Comparison of ENCODE assay signal across 19 cellular contexts in the genomic region with DNA sequence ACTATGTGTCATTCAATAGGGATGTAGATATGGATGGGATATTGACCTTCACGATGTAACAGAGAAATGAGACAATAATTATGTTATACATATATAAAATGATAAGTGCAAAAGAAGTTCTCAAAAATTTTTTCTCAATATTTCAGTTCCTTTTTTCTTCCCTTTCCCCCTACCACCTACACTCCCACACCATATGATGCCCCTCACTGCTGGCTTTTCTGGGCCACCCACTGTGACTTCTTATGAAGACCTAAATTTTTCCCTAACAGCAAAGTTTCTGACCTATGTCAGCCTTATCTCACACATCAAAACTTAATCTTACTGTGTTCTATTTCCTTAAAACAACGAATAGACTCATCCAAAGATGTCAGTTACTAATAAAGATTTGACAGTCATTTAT.
DNase-seq lines count a peak whose midpoint lies in the region; ATAC-seq, FAIRE-seq and TF ChIP-seq lines count a peak whose summit lies in the region.
"Had no signal": no experiment of that assay in that cellular context is flagged by ENCODE, and none has a peak within 500 bp of the region (broad histone marks: within the 10 kb centered on the region; RNA-seq: fewer than 3 reads in every experiment).

No MANE protein-coding gene starts in this region.

- DNase-seq in GM12891 (ENCODE audit: insufficient read length, low spot score) (no peak), NB4 (ENCODE audit: low read depth) (peak; percentile 24), GM12892 (ENCODE audit: insufficient read length) (no peak)
- DNase-seq: Calu3; CD4-positive, alpha-beta T cell; CD8-positive, alpha-beta memory T cell; COR-L47; DMS53; DMS79 treated with DMSO at 0.1 percent for 48 hours; GF-D8; GM23248; H7; HCEC 1CT had no signal

- no peaks in the 10 kb centered on the region for H3K27me3 Mint-ChIP-seq in stimulated activated memory B cell treated with anti-CD40 and anti-IgM and Interleukin-4, amounts not matched to agents 10 μg/mL and 1 μg/mL and 100 μg/mL, for 72 hours
- H3K27me3 Mint-ChIP-seq: CD4-positive, alpha-beta T cell had no signal

- no peak overlapping the region for H3K4me3 Mint-ChIP-seq in stimulated activated memory B cell treated with anti-CD40 and anti-IgM and Interleukin-4, amounts not matched to agents 10 μg/mL and 1 μg/mL and 100 μg/mL, for 72 hours
- H3K4me3 Mint-ChIP-seq: CD4-positive, alpha-beta T cell; CD8-positive, alpha-beta memory T cell had no signal

- no peak for FAIRE-seq in GM12891 (lab: Jason Lieb, UNC)
- FAIRE-seq in GM12892 (lab: Jason Lieb, UNC): no peak
- FAIRE-seq: GM18507, H1 had no signal

- peak overlapping the region; percentile 84 for H3K27ac Mint-ChIP-seq in stimulated activated memory B cell treated with anti-CD40 and anti-IgM and Interleukin-4, amounts not matched to agents 10 μg/mL and 1 μg/mL and 100 μg/mL, for 72 hours
- H3K27ac Mint-ChIP-seq: CD4-positive, alpha-beta T cell; CD8-positive, alpha-beta memory T cell had no signal

- no peaks in the 10 kb centered on the region for H3K36me3 Mint-ChIP-seq in stimulated activated memory B cell treated with anti-CD40 and anti-IgM and Interleukin-4, amounts not matched to agents 10 μg/mL and 1 μg/mL and 100 μg/mL, for 72 hours

- TF ChIP-seq CTCF in NB4 (IDR thresholded peaks at IDR 0.05; ENCODE audit: low read depth, low read length): no peak

- H3K9me3 Mint-ChIP-seq in stimulated activated memory B cell treated with anti-CD40 and anti-IgM and Interleukin-4, amounts not matched to agents 10 μg/mL and 1 μg/mL and 100 μg/mL, for 72 hours: no peaks in the 10 kb centered on the region
- H3K9me3 Mint-ChIP-seq: CD4-positive, alpha-beta T cell had no signal

- H3K4me3 ChIP-seq in NB4 (ENCODE audit: low read depth, low read length): no peak overlapping the region
- H3K4me3 ChIP-seq: BLaER1, GM23248 had no signal

- peaks cover 37% of the 10 kb centered on the region for H3K4me1 Mint-ChIP-seq in stimulated activated memory B cell treated with anti-CD40 and anti-IgM and Interleukin-4, amounts not matched to agents 10 μg/mL and 1 μg/mL and 100 μg/mL, for 72 hours
- H3K4me1 Mint-ChIP-seq: CD8-positive, alpha-beta memory T cell had no signal

- peak; percentile 85 for ATAC-seq in stimulated activated memory B cell treated with anti-CD40 and anti-IgM and Interleukin-4, amounts not matched to agents 10 μg/mL and 1 μg/mL and 100 μg/mL, for 72 hours
- ATAC-seq in HG02642 (IDR thresholded peaks at IDR 0.05; ENCODE audit: poor library complexity, unreplicated experiment) (no peak), GM19023 (IDR thresholded peaks at IDR 0.05; ENCODE audit: unreplicated experiment) (no peak)

- TF ChIP-seq POLR2A in GM12891 (IDR thresholded peaks at IDR 0.05; ENCODE audit: low read depth, low read length) (no peak), NB4 (IDR thresholded peaks at IDR 0.05; ENCODE audit: extremely low read depth, insufficient read length) (no peak), GM12892 (IDR thresholded peaks at IDR 0.05; ENCODE audit: low read depth, low read length) (no peak)

TF ChIP-seq in GM12891, 5 proteins besides CTCF, POLR2A, EP300 and RAD21:
- TF ChIP-seq PAX5 (IDR thresholded peaks at IDR 0.05; ENCODE audit: insufficient read depth, low read length, severe bottlenecking): no peak
- TF ChIP-seq SPI1 (IDR thresholded peaks at IDR 0.05; ENCODE audit: low read depth, low read length): peak; percentile 76
